Comparison of ENCODE assay signal across 15 cellular contexts in genomic region chr6:112243861-112244415, GRCh38. TPM values are rescaled to one million over a fixed set of nuclear protein-coding genes. Genes with fewer than 3 reads are reported as not detected.
DNase-seq lines count a peak whose midpoint lies in the region; ATAC-seq, FAIRE-seq and TF ChIP-seq lines count a peak whose summit lies in the region.
"Had no signal": no experiment of that assay in that cellular context is flagged by ENCODE, and none has a peak within 500 bp of the region (broad histone marks: within the 10 kb centered on the region; RNA-seq: fewer than 3 reads in every experiment).

No MANE protein-coding gene starts in this region.

- H3K4me3 Mint-ChIP-seq in activated naive CD8-positive, alpha-beta T cell treated with anti-CD3 and anti-CD28 coated beads, Interleukin-2, amount 50 U/mL, for 24 hours = no peak overlapping the region
- H3K4me3 Mint-ChIP-seq: effector memory CD8-positive, alpha-beta T cell; natural killer cell had no signal

- no peak for TF ChIP-seq POLR2A in H54 (IDR thresholded peaks at IDR 0.05; ENCODE audit: low read depth, low read length)

- no peak overlapping the region for H2AFZ ChIP-seq in osteoblast (ENCODE audit: low read length)

- H3K9me3 ChIP-seq in heart right ventricle (no peaks in the 10 kb centered on the region), osteoblast (ENCODE audit: low read depth, low read length) (no peaks in the 10 kb centered on the region)
- H3K9me3 ChIP-seq: body of pancreas had no signal

- H3K36me3 Mint-ChIP-seq in activated naive CD8-positive, alpha-beta T cell treated with anti-CD3 and anti-CD28 coated beads, Interleukin-2, amount 50 U/mL, for 24 hours (ENCODE audit: low read depth) = no peaks in the 10 kb centered on the region
- H3K36me3 Mint-ChIP-seq: natural killer cell had no signal

- peaks cover 86% of the 10 kb centered on the region for H3K79me2 ChIP-seq in osteoblast (ENCODE audit: insufficient read depth, low read length)

- no peak overlapping the region for H3K27ac Mint-ChIP-seq in activated naive CD8-positive, alpha-beta T cell treated with anti-CD3 and anti-CD28 coated beads, Interleukin-2, amount 50 U/mL, for 24 hours
- H3K27ac Mint-ChIP-seq: effector memory CD8-positive, alpha-beta T cell; natural killer cell had no signal

- no peaks in the 10 kb centered on the region for H3K9me3 Mint-ChIP-seq in activated naive CD8-positive, alpha-beta T cell treated with anti-CD3 and anti-CD28 coated beads, Interleukin-2, amount 50 U/mL, for 24 hours
- H3K9me3 Mint-ChIP-seq: effector memory CD8-positive, alpha-beta T cell; natural killer cell had no signal

- peak overlapping the region; percentile 39 for H3K4me2 ChIP-seq in osteoblast (ENCODE audit: insufficient read depth, low read length)

- H3K4me1 ChIP-seq in heart right ventricle (peaks cover 0 to 97% (median 74%) of the 10 kb centered on the region in 9 donors), osteoblast (ENCODE audit: insufficient read depth, low read length) (peaks cover 64% of the 10 kb centered on the region)
- H3K4me1 ChIP-seq: body of pancreas had no signal

- no peak overlapping the region for H3K4me3 ChIP-seq in heart right ventricle
- H3K4me3 ChIP-seq in osteoblast (ENCODE audit: insufficient read depth, low read length) = no peak overlapping the region
- H3K4me3 ChIP-seq: body of pancreas had no signal

- no peak for DNase-seq in heart right ventricle
- no peak for DNase-seq in Right ventricle myocardium inferior (ENCODE audit: missing footprints)
- DNase-seq in osteoblast (ENCODE audit: insufficient read length, low spot score, missing footprints) = no peak
- DNase-seq in activated naive CD8-positive, alpha-beta T cell treated with anti-CD3 and anti-CD28 coated beads, Interleukin-2, amount 50 U/mL, for 24 hours = no peak
- DNase-seq in H54 (ENCODE audit: insufficient read length, low spot score) = no peak
- DNase-seq: activated CD8-positive, alpha-beta memory T cell treated with anti-CD3 and anti-CD28 coated beads for 24 hours; activated gamma-delta T cell; body of pancreas; effector memory CD8-positive, alpha-beta T cell; natural killer cell; stimulated activated naive CD4-positive, alpha-beta T cell had no signal

- TF ChIP-seq CTCF in heart right ventricle (IDR thresholded peaks at IDR 0.05) (no peak), osteoblast (IDR thresholded peaks at IDR 0.05; ENCODE audit: extremely low read depth, low read depth, low read length) (no peak)

- peak overlapping the region in 9 of 10 donors; percentile 12 to 99 (median 67) for H3K27ac ChIP-seq in heart right ventricle
- peak overlapping the region; percentile 79 for H3K27ac ChIP-seq in osteoblast (ENCODE audit: low read depth, low read length)

- 86% methylated on average over 6 of the region's 6 CpGs for WGBS in heart right ventricle, 2 donors

- H3K27me3 ChIP-seq in heart right ventricle (no peaks in the 10 kb centered on the region), osteoblast (ENCODE audit: insufficient read depth, low read length) (no peaks in the 10 kb centered on the region)
- H3K27me3 ChIP-seq: body of pancreas had no signal

- FAIRE-seq in endometrium (lab: Jason Lieb, UNC) = peak; percentile 35
- no peak for FAIRE-seq in H54 (lab: Jason Lieb, UNC)
- FAIRE-seq: TTC549 had no signal

- intact Hi-C loops in heart right ventricle (cut with DNase I) (no loop called here), Right ventricle myocardium inferior (cut with DNase I) (no loop called here)

- peaks cover 14% of the 10 kb centered on the region for H3K27me3 Mint-ChIP-seq in activated naive CD8-positive, alpha-beta T cell treated with anti-CD3 and anti-CD28 coated beads, Interleukin-2, amount 50 U/mL, for 24 hours

- no peaks in the 10 kb centered on the region for H4K20me1 ChIP-seq in osteoblast (ENCODE audit: insufficient read depth, low read length)

- ATAC-seq in heart right ventricle = no peak
- ATAC-seq in Right ventricle myocardium inferior = no peak
- no peak for ATAC-seq in GM21390 (IDR thresholded peaks at IDR 0.05; ENCODE audit: unreplicated experiment)
- ATAC-seq in activated naive CD8-positive, alpha-beta T cell treated with anti-CD3 and anti-CD28 coated beads, Interleukin-2, amount 50 U/mL, for 24 hours = no peak
- no peak for ATAC-seq in GM18517 (IDR thresholded peaks at IDR 0.05; ENCODE audit: unreplicated experiment)
- ATAC-seq: body of pancreas; effector memory CD8-positive, alpha-beta T cell; natural killer cell had no signal

- H3K4me1 Mint-ChIP-seq in activated naive CD8-positive, alpha-beta T cell treated with anti-CD3 and anti-CD28 coated beads, Interleukin-2, amount 50 U/mL, for 24 hours = peaks cover 10% of the 10 kb centered on the region

- H3K36me3 ChIP-seq in heart right ventricle (peaks cover 0 to 59% (median 0%) of the 10 kb centered on the region in 9 donors), osteoblast (ENCODE audit: insufficient read depth, low read length) (peaks cover 35% of the 10 kb centered on the region)

RNA-seq across cellular contexts. Expression of gene LAMA4, which starts 10.4 kb away (rescaled TPM):
- total RNA-seq in heart right ventricle (100 to 1,000 TPM in 1 of 10 donors, 10 to 100 TPM in 9; 35.4 to 103 (median 82.5) TPM), Right ventricle myocardium inferior (83.0 TPM), osteoblast (260 and 456 TPM in 2 replicates)
- 10 to 100 TPM; 23.7 to 92.5 TPM for polyA plus RNA-seq in heart right ventricle
- total RNA-seq: natural killer cell had no signal
